17 cellular contexts compared by ENCODE assay signal in the genomic region with DNA sequence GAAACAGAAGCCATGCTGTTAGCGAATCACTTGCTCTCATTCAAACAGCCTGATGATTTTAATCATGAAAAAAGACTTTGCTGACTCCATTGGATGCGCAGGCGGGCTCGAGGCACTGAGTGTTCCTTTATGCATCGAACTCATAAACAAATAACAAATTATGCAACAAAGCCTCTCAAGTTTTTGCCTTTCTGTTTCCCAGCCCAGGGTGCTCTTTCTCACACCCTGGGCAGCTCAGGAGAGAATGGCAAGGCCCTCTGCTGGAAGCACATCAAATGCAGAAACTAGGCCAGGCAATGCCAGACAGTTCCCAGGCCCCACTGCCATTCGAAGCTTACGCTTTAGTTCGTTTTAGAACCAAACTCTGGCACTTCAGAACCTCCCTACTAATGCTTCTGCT. TPM values are rescaled to one million over a fixed set of nuclear protein-coding genes. Genes with fewer than 3 reads are reported as not detected.
DNase-seq lines count a peak whose midpoint lies in the region; ATAC-seq, FAIRE-seq and TF ChIP-seq lines count a peak whose summit lies in the region.
"Had no signal": no experiment of that assay in that cellular context is flagged by ENCODE, and none has a peak within 500 bp of the region (broad histone marks: within the 10 kb centered on the region; RNA-seq: fewer than 3 reads in every experiment).

No MANE protein-coding gene starts in this region.

- POLR2A ChIA-PET in A673 (lab: Charles Lee; ENCODE audit: low non-redundant PET) = no interaction called here
- POLR2A ChIA-PET in HepG2 (lab: Yijun Ruan, JAX) = no interaction called here

- H3K27me3 ChIP-seq in A673 (replicated peaks; ENCODE audit: insufficient read depth, low read depth, low read length, poor library complexity) (no peaks in the 10 kb centered on the region), HepG2 (ENCODE audit: control insufficient read depth in 1 of 2, insufficient read depth in 2 of 2, low read length in 2 of 2) (no peaks in the 10 kb centered on the region)
- H3K27me3 ChIP-seq: neutrophil had no signal

- in situ Hi-C loops in HepG2 (cut with HindIII; ENCODE audit: extremely low pct_ligation_motif_present, low pct_unique_long_range_greater_than_20kb) = no loop called here

- H3K4me3 ChIP-seq in A673 (ENCODE audit: low read depth, low read length, poor library complexity, severe bottlenecking) = no peak overlapping the region
- no peak overlapping the region for H3K4me3 ChIP-seq in HFF-Myc (replicated peaks; ENCODE audit: low read depth, low read length)
- H3K4me3 ChIP-seq in HepG2 (replicated peaks in 1 of 3; ENCODE audit: insufficient read depth in 1 of 3, low read depth in 2 of 3, low read length in 3 of 3) = no peak overlapping the region

- CTCF ChIA-PET in A673 (lab: Charles Lee) = interaction anchor here (0.6 kb wide), 2 partner anchors 681 to 690 kb away, joined by 3 to 4 read pairs; no protein-coding TSS in a partner anchor
- CTCF ChIA-PET in HepG2 (lab: Yijun Ruan, JAX; ENCODE audit: low intra/inter-chr PET ratio, low total read pairs) = no interaction called here

- 92% methylated on average over 8 of the region's 8 CpGs for WGBS in HepG2 (ENCODE audit: low lambda C conversion rate)

- ATAC-seq in HepG2 (peak; percentile 69; the same call in 2 of the 3 replicates), HG03432 (IDR thresholded peaks at IDR 0.05; ENCODE audit: unreplicated experiment) (no peak)
- ATAC-seq: activated T-cell treated with anti-CD3 and anti-CD28 coated beads, Interleukin-2, amount 50 U/mL, for 72 hours had no signal

- TF ChIP-seq CTCF in A673 (conservative IDR thresholded peaks at IDR 0.05; ENCODE audit: low read depth, low read length) (0 out of 2 replicates have a peak, but pooled peaks have one; percentile 30), HFF-Myc (IDR thresholded peaks at IDR 0.05; ENCODE audit: low read depth, low read length, missing control alignments) (peak; percentile 14), HepG2 (CRISPR knock-in tag; IDR thresholded peaks at IDR 0.05) (no peak; the same call in 1 of the 2 replicates)

- TF ChIP-seq RAD21 in HepG2 (CRISPR knock-in tag; IDR thresholded peaks at IDR 0.05) = no peak

- no peak for TF ChIP-seq POLR2A in HepG2 (IDR thresholded peaks at IDR 0.05; ENCODE audit: insufficient read depth in 1 of 2, low read depth in 2 of 2, low read length in 2 of 2)

- H2AFZ ChIP-seq in HepG2 (ENCODE audit: low read length) = no peak overlapping the region

- H3K27ac ChIP-seq in A673 (ENCODE audit: low read depth, low read length, poor library complexity, severe bottlenecking) (no peak overlapping the region), caudate nucleus (ENCODE audit: low read depth, low read length) (peak overlapping the region; percentile 87), HepG2 (ENCODE audit: extremely low read length, insufficient read depth, low read length) (no peak overlapping the region)
- H3K27ac ChIP-seq: neutrophil had no signal

- H3K36me3 ChIP-seq in A673 (ENCODE audit: insufficient read depth, low read length, poor library complexity, severe bottlenecking) (no peaks in the 10 kb centered on the region), HepG2 (replicated peaks in 1 of 2; ENCODE audit: control insufficient read depth in 1 of 2, insufficient read depth in 2 of 2, low read length in 2 of 2) (no peaks in the 10 kb centered on the region)
- H3K36me3 ChIP-seq: neutrophil had no signal

- H3K9ac ChIP-seq in HepG2 (ENCODE audit: insufficient read depth, low read depth, low read length) = no peak overlapping the region

- no peaks in the 10 kb centered on the region for H3K9me3 ChIP-seq in A673 (ENCODE audit: low read depth, low read length, poor library complexity, severe bottlenecking)
- no peaks in the 10 kb centered on the region for H3K9me3 ChIP-seq in HepG2 (ENCODE audit: low read length)
- H3K9me3 ChIP-seq: neutrophil had no signal

- H3K4me2 ChIP-seq in HepG2 (ENCODE audit: low read depth, low read length) = no peak overlapping the region

- no peaks in the 10 kb centered on the region for H3K4me1 ChIP-seq in A673 (ENCODE audit: insufficient read depth, low read length, poor library complexity, severe bottlenecking)
- H3K4me1 ChIP-seq in HepG2 (ENCODE audit: insufficient read depth, low read length) = peaks cover 11% of the 10 kb centered on the region

- H3K79me2 ChIP-seq in HepG2 (ENCODE audit: insufficient read depth, low read length) = no peaks in the 10 kb centered on the region

- H4K20me1 ChIP-seq in HepG2 (ENCODE audit: insufficient read depth, low read length) = no peaks in the 10 kb centered on the region

- no peak for FAIRE-seq in HepG2 (lab: Jason Lieb, UNC)
- FAIRE-seq: small intestine had no signal

- TF ChIP-seq EP300 in HepG2 (IDR thresholded peaks at IDR 0.05; ENCODE audit: low read depth in 2 of 2, low read length in 2 of 2) (no peak), HepG2 (CRISPR knock-in tag; IDR thresholded peaks at IDR 0.05; ENCODE audit: borderline replicate concordance) (no peak)

- BruUV-seq in A673 (replicated peaks; lab: Mats Ljungman, UMichigan) = no TSS peak
- BruUV-seq in HepG2 (replicated peaks; lab: Mats Ljungman, UMichigan) = no TSS peak

- intact Hi-C loops in A673 (cut with micrococcal nuclease; ENCODE audit: unreplicated experiment) (no loop called here), HepG2 (cut with micrococcal nuclease; ENCODE audit: unreplicated experiment) (no loop called here)

- DNase-seq in A673 (ENCODE audit: low spot score) (peak; percentile 7), HFF-Myc (ENCODE audit: extremely low read depth, low read depth) (no peak), caudate nucleus (lab: John Stamatoyannopoulos, UW) (peak in 47 of 61 donors; percentile 1 to 81 (median 35)), HepG2 (ENCODE audit: low spot score) (no peak), GOT3 (lab: John Stamatoyannopoulos, UW) (no peak), NCI-H2081 (lab: John Stamatoyannopoulos, UW) (no peak)
- no peak for DNase-seq in activated CD4-positive, alpha-beta T cell treated with anti-CD3 and anti-CD28 coated beads, Interleukin-2, amount 50 U/mL, for 4 hours
- DNase-seq: activated CD4-positive, alpha-beta T cell treated with anti-CD3 and anti-CD28 coated beads, Interleukin-2, amount 10 ng/mL, durations not matched to agents 24 days and 14 days; activated T-cell treated with anti-CD3 and anti-CD28 coated beads, Interleukin-2, amount 50 U/mL, for 72 hours; KBM-7; NCI-H526 treated with DMSO at 0.1 percent for 48 hours; small intestine; T-helper 2 cell had no signal

TF ChIP-seq in HepG2, 621 proteins besides CTCF, POLR2A, EP300 and RAD21 (continues in another document):
- TF ChIP-seq, protein P1, sequence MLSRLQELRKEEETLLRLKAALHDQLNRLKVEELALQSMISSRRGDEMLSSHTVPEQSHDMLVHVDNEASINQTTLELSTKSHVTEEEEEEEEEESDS (CRISPR knock-in tag; IDR thresholded peaks at IDR 0.05; ENCODE audit: borderline replicate concordance) = no peak
- TF ChIP-seq HNRNPK (IDR thresholded peaks at IDR 0.05; ENCODE audit: low read depth, low read length, poor library complexity, severe bottlenecking) = no peak
- TF ChIP-seq, protein P2, sequence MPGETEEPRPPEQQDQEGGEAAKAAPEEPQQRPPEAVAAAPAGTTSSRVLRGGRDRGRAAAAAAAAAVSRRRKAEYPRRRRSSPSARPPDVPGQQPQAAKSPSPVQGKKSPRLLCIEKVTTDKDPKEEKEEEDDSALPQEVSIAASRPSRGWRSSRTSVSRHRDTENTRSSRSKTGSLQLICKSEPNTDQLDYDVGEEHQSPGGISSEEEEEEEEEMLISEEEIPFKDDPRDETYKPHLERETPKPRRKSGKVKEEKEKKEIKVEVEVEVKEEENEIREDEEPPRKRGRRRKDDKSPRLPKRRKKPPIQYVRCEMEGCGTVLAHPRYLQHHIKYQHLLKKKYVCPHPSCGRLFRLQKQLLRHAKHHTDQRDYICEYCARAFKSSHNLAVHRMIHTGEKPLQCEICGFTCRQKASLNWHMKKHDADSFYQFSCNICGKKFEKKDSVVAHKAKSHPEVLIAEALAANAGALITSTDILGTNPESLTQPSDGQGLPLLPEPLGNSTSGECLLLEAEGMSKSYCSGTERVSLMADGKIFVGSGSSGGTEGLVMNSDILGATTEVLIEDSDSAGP (CRISPR knock-in tag; IDR thresholded peaks at IDR 0.05; ENCODE audit: borderline replicate concordance) = no peak
- TF ChIP-seq, protein P3, sequence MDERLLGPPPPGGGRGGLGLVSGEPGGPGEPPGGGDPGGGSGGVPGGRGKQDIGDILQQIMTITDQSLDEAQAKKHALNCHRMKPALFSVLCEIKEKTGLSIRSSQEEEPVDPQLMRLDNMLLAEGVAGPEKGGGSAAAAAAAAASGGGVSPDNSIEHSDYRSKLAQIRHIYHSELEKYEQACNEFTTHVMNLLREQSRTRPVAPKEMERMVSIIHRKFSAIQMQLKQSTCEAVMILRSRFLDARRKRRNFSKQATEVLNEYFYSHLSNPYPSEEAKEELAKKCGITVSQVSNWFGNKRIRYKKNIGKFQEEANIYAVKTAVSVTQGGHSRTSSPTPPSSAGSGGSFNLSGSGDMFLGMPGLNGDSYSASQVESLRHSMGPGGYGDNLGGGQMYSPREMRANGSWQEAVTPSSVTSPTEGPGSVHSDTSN (CRISPR knock-in tag; IDR thresholded peaks at IDR 0.05) = no peak
- no peak for TF ChIP-seq ZNF709 (CRISPR knock-in tag; IDR thresholded peaks at IDR 0.05)

RNA-seq across cellular contexts. Expression of a gene that starts 19.8 kb away (rescaled TPM):
- total RNA-seq in A673 (2021) (0.31 and 0.52 TPM in 2 replicates), HepG2 (2016; rRNA removed; fragmentation: Illumina TruSeq; extraction: Trizol) (6.0 and 10.2 TPM in 2 replicates)
- 3.0 and 4.4 TPM in 2 replicates for total RNA-seq in HepG2 (2016; cell fraction: cytosol; rRNA removed; fragmentation: Illumina TruSeq; extraction: Trizol; ENCODE audit: low read depth)
- total RNA-seq in HepG2 (2016; cell fraction: insoluble cytoplasmic fraction; rRNA removed; fragmentation: Illumina TruSeq; extraction: Trizol) = 7.5 and 9.8 TPM in 2 replicates
- 5.9 and 6.0 TPM in 2 replicates for total RNA-seq in HepG2 (2016; cell fraction: membrane; rRNA removed; fragmentation: Illumina TruSeq; extraction: Trizol)
- 5.5 and 6.7 TPM in 2 replicates for total RNA-seq in HepG2 (2016; cell fraction: nucleus; rRNA removed; fragmentation: Illumina TruSeq; extraction: Trizol)
- polyA plus RNA-seq in HepG2 (2011; rRNA removed) = 0.86 and 1.4 TPM in 2 replicates
- 0.40 and 0.90 TPM in 2 replicates for polyA plus RNA-seq in HepG2 (2011; cell fraction: cytosol; rRNA removed)
- 0.51 and 1.2 TPM in 2 replicates for polyA plus RNA-seq in HepG2 (2011; cell fraction: nucleus; rRNA removed)
- 0.34 and 0.75 TPM in 2 replicates for polyA plus RNA-seq in HepG2 (2012)
- polyA plus RNA-seq in HepG2 (2016; cell fraction: cytosol; fragmentation: Illumina TruSeq; extraction: Trizol; ENCODE audit: low read depth) = 1.9 and 2.0 TPM in 2 replicates
- 8.9 and 10.3 TPM in 2 replicates for polyA plus RNA-seq in HepG2 (2016; cell fraction: insoluble cytoplasmic fraction; fragmentation: Illumina TruSeq; extraction: Trizol; ENCODE audit: low read depth)
- polyA plus RNA-seq in HepG2 (2016; cell fraction: membrane; fragmentation: Illumina TruSeq; extraction: Trizol; ENCODE audit: low read depth) = 3.3 and 4.1 TPM in 2 replicates
- 5.1 and 6.3 TPM in 2 replicates for polyA plus RNA-seq in HepG2 (2016; cell fraction: nucleus; fragmentation: Illumina TruSeq; extraction: Trizol; ENCODE audit: insufficient read depth, low read depth)
- polyA minus RNA-seq in HepG2 (2011; rRNA and poly(A)+ RNA removed; ENCODE audit: low replicate concordance) = 1.4 and 2.0 TPM in 2 replicates
- polyA minus RNA-seq in HepG2 (2011; cell fraction: cytosol; rRNA and poly(A)+ RNA removed) = 1.5 TPM in 1 of 2 replicates, not detected in the other
- polyA minus RNA-seq in HepG2 (2011; cell fraction: nucleus; rRNA and poly(A)+ RNA removed) = 2.2 and 3.7 TPM in 2 replicates
- total RNA-seq: activated CD4-positive, alpha-beta T cell treated with anti-CD3 and anti-CD28 coated beads, Interleukin-2, amount 10 ng/mL, durations not matched to agents 24 days and 14 days; activated T-cell treated with anti-CD3 and anti-CD28 coated beads, Interleukin-2, amount 50 U/mL, for 72 hours; dermis microvascular lymphatic vessel endothelial cell had no signal
- polyA plus RNA-seq: AG04450 had no signal

Comparison
In these comparisons a context has a peak if more than half of its experiments do, and no peak if none do; other contexts are left out.
1. DNase-seq: peak in A673 (single experiment) and caudate nucleus (47 of 61); none in HFF-Myc (single experiment), HepG2 (single experiment), activated CD4-positive, alpha-beta T cell treated with anti-CD3 and anti-CD28 coated beads, Interleukin-2, amount 50 U/mL, for 4 hours (0 of 2), GOT3 (single experiment) and NCI-H2081 (0 of 2).